Comparison of ENCODE assay signal across 14 cellular contexts in the genomic region with DNA sequence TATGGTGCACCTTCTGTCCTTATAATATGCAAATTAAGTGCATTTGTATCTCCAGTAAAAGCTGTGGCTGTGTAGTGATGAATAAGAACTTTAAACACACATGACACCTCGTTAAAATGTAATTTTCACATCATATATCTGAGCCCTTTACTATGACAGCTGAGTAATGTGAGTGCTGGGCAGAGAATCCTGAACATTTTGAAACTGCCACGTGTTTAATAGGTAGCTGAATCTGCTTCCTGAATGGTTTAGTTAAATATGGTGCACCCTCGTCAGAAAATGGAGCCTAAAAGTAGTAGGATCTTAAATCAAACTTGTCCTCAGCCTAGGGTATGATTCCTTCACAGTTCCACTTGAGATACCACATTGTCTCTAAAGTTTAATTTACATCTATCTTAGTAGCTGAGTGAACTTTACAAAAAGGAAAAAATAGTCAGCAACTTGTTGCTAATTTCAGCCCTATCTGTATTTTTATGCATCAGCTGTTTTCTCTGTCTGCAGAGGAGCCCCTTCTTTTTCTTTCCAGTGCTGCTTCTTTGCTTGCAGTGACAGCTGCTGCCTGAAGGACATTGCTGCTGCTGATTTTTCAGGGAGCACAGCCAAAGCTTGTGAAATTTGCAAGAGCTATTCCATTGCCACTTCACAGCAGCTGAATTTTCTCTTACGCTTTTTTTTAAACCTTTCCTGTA.
DNase-seq lines count a peak whose midpoint lies in the region; ATAC-seq and TF ChIP-seq lines count a peak whose summit lies in the region.
"Had no signal": no experiment of that assay in that cellular context is flagged by ENCODE, and none has a peak within 500 bp of the region (broad histone marks: within the 10 kb centered on the region; RNA-seq: fewer than 3 reads in every experiment).

No MANE protein-coding gene starts in this region.

- no peaks in the 10 kb centered on the region for H3K27me3 ChIP-seq in gastrocnemius medialis
- H3K27me3 ChIP-seq: body of pancreas, SJCRH30 had no signal

- no peak overlapping the region for H3K27ac ChIP-seq in gastrocnemius medialis
- H3K27ac ChIP-seq: body of pancreas, SJCRH30 had no signal

- intact Hi-C loops in gastrocnemius medialis (cut with DNase I; ENCODE audit: low total_unique reads): no loop called here

- in situ Hi-C loops in gastrocnemius medialis (cut with MboI; ENCODE audit: low sequenced_read_pairs in 4 of 4): no loop called here

- H3K9me3 ChIP-seq in gastrocnemius medialis: no peaks in the 10 kb centered on the region
- H3K9me3 ChIP-seq: SJCRH30 had no signal

- H3K4me1 ChIP-seq in gastrocnemius medialis: no peaks in the 10 kb centered on the region
- H3K4me1 ChIP-seq: body of pancreas, SJCRH30 had no signal

- no peaks in the 10 kb centered on the region for H3K36me3 ChIP-seq in gastrocnemius medialis
- H3K36me3 ChIP-seq: SJCRH30 had no signal

- peak; percentile 76 for DNase-seq in DMS 273 (lab: John Stamatoyannopoulos, UW; ENCODE audit: unreplicated experiment)
- DNase-seq in NCI-H446 (lab: John Stamatoyannopoulos, UW): peak; percentile 32 to 52
- DNase-seq in choroid plexus epithelial cell (ENCODE audit: low read depth): peak; percentile 55
- DNase-seq in midbrain (lab: John Stamatoyannopoulos, UW): peak; percentile 33
- DNase-seq in gastrocnemius medialis: no peak
- no peak for DNase-seq in AG20443 (ENCODE audit: low spot score)
- DNase-seq: activated T-cell treated with anti-CD3 and anti-CD28 coated beads, Interleukin-2, amount 50 U/mL, for 4 hours; AML-193; body of pancreas; naive thymus-derived CD8-positive, alpha-beta T cell had no signal

- ATAC-seq in HG03439 (IDR thresholded peaks at IDR 0.05; ENCODE audit: unreplicated experiment) (no peak), gastrocnemius medialis (no peak), HG02610 (IDR thresholded peaks at IDR 0.05; ENCODE audit: unreplicated experiment) (no peak)
- ATAC-seq: activated CD4-positive, CD25-positive, alpha-beta regulatory T cell treated with anti-CD3 and anti-CD28 coated beads, Interleukin-2, amount 50 U/mL, for 24 hours; activated T-cell treated with anti-CD3 and anti-CD28 coated beads, Interleukin-2, amount 50 U/mL, for 4 hours; body of pancreas; naive thymus-derived CD8-positive, alpha-beta T cell had no signal

- TF ChIP-seq CTCF in choroid plexus epithelial cell (conservative IDR thresholded peaks at IDR 0.05; ENCODE audit: low read depth, low read length): peak; percentile 52
- TF ChIP-seq CTCF in gastrocnemius medialis (IDR thresholded peaks at IDR 0.05 in 4 of 5, conservative IDR thresholded peaks at IDR 0.05 in 1 of 5): no peak

- no peak overlapping the region for H3K4me3 ChIP-seq in choroid plexus epithelial cell (ENCODE audit: low read depth, low read length)
- H3K4me3 ChIP-seq in gastrocnemius medialis: no peak overlapping the region
- H3K4me3 ChIP-seq: body of pancreas, SJCRH30 had no signal

- TF ChIP-seq POLR2A in gastrocnemius medialis (IDR thresholded peaks at IDR 0.05): no peak

Comparison
In these comparisons a context has a peak if more than half of its experiments do, and no peak if none do; other contexts are left out.
1. DNase-seq: peak in DMS 273 (single experiment), NCI-H446 (2 of 2), choroid plexus epithelial cell (single experiment) and midbrain (single experiment); none in gastrocnemius medialis (0 of 2) and AG20443 (single experiment).